Comparison of ENCODE assay signal across 8 cellular contexts in genomic region chr19:48633148-48634035, GRCh38. TPM values are rescaled to one million over a fixed set of nuclear protein-coding genes. Genes with fewer than 3 reads are reported as not detected.
DNase-seq lines count a peak whose midpoint lies in the region; ATAC-seq and TF ChIP-seq lines count a peak whose summit lies in the region.

No MANE protein-coding gene starts in this region.

- no peaks in the 10 kb centered on the region for H3K27me3 ChIP-seq in HAP-1 (ENCODE audit: low read depth)
- no peaks in the 10 kb centered on the region for H3K27me3 ChIP-seq in WERI-Rb-1 (ENCODE audit: insufficient read depth, low read depth, severe bottlenecking)

- H3K27ac Mint-ChIP-seq in stimulated activated naive CD8-positive, alpha-beta T cell treated with anti-CD3 and anti-CD28 coated beads, Interleukin-15, Interleukin-2, amounts not matched to agents 100 ng/mL and 50 ng/mL, for 24 hours, result peak overlapping the region; percentile 87

- peaks cover 26% of the 10 kb centered on the region for H3K4me1 ChIP-seq in HAP-1

- peak overlapping the region; percentile 43 for H3K27ac ChIP-seq in WERI-Rb-1

- intact Hi-C loops in left ventricle myocardium superior (cut with micrococcal nuclease), result no loop called here

- H3K36me3 Mint-ChIP-seq in stimulated activated naive CD8-positive, alpha-beta T cell treated with anti-CD3 and anti-CD28 coated beads, Interleukin-15, Interleukin-2, amounts not matched to agents 100 ng/mL and 50 ng/mL, for 24 hours (ENCODE audit: low read depth), result peaks cover 3% of the 10 kb centered on the region

- peak overlapping the region; percentile 15 for H3K4me3 ChIP-seq in HAP-1
- peak overlapping the region; percentile 38 for H3K4me3 ChIP-seq in WERI-Rb-1 (ENCODE audit: low read depth, low read length)

- peaks cover 59% of the 10 kb centered on the region for H3K4me1 Mint-ChIP-seq in stimulated activated naive CD8-positive, alpha-beta T cell treated with anti-CD3 and anti-CD28 coated beads, Interleukin-15, Interleukin-2, amounts not matched to agents 100 ng/mL and 50 ng/mL, for 24 hours (ENCODE audit: low read depth)

- TF ChIP-seq CTCF in WERI-Rb-1 (IDR thresholded peaks at IDR 0.05; ENCODE audit: low read depth, low read length), result no peak

- H3K36me3 ChIP-seq in HAP-1 (replicated peaks), result peaks cover 44% of the 10 kb centered on the region
- H3K36me3 ChIP-seq in WERI-Rb-1, result peaks cover 33% of the 10 kb centered on the region

- no peaks in the 10 kb centered on the region for H3K27me3 Mint-ChIP-seq in stimulated activated naive CD8-positive, alpha-beta T cell treated with anti-CD3 and anti-CD28 coated beads, Interleukin-15, Interleukin-2, amounts not matched to agents 100 ng/mL and 50 ng/mL, for 24 hours

- no peaks in the 10 kb centered on the region for H3K9me3 Mint-ChIP-seq in stimulated activated naive CD8-positive, alpha-beta T cell treated with anti-CD3 and anti-CD28 coated beads, Interleukin-15, Interleukin-2, amounts not matched to agents 100 ng/mL and 50 ng/mL, for 24 hours

- H3K4me3 Mint-ChIP-seq in stimulated activated naive CD8-positive, alpha-beta T cell treated with anti-CD3 and anti-CD28 coated beads, Interleukin-15, Interleukin-2, amounts not matched to agents 100 ng/mL and 50 ng/mL, for 24 hours, result no peak overlapping the region

- in situ Hi-C loops in HAP-1 (cut with MboI; ENCODE audit: low sequenced_read_pairs), result no loop called here

- ATAC-seq in left ventricle myocardium superior (no peak), GM21723 (IDR thresholded peaks at IDR 0.05; ENCODE audit: unreplicated experiment) (no peak), GM21576 (IDR thresholded peaks at IDR 0.05; ENCODE audit: unreplicated experiment) (no peak)

- DNase-seq in HAP-1 (ENCODE audit: low spot score in 2 of 2) (peak in 1 of 2 experiments; percentile 48), WERI-Rb-1 (peak; percentile 87), left ventricle myocardium superior (peak; percentile 36), NCI-H1694 (lab: John Stamatoyannopoulos, UW) (no peak)
- no peak for DNase-seq in stimulated activated naive CD4-positive, alpha-beta T cell treated with Interleukin-2 at 50 U/mL for 16 hours (lab: John Stamatoyannopoulos, UW)

- H3K9me3 ChIP-seq in HAP-1 (peaks cover 2% of the 10 kb centered on the region; the same call in 1 of the 2 replicates), WERI-Rb-1 (ENCODE audit: severe bottlenecking) (no peaks in the 10 kb centered on the region)

RNA-seq across cellular contexts. Expression of gene DBP, which starts 3.8 kb away (rescaled TPM):
- total RNA-seq in left ventricle myocardium superior, result 22.8 TPM

RNA-seq across cellular contexts. Expression of gene CA11, which starts 12.6 kb away (rescaled TPM):
- total RNA-seq in left ventricle myocardium superior, result 6.3 TPM

RNA-seq across cellular contexts. Expression of gene SPHK2, which starts 14.1 kb away (rescaled TPM):
- total RNA-seq in left ventricle myocardium superior, result 7.2 TPM

RNA-seq across cellular contexts. Expression of gene RPL18, which starts 14.4 kb away (rescaled TPM):
- total RNA-seq in left ventricle myocardium superior, result 554 TPM

RNA-seq across cellular contexts. Expression of gene FAM83E, which starts 18.5 kb away (rescaled TPM):
- total RNA-seq in left ventricle myocardium superior, result not detected

Comparison
In these comparisons a context has a peak if more than half of its experiments do, and no peak if none do; other contexts are left out.
1. DNase-seq: peak in WERI-Rb-1 (single experiment) and left ventricle myocardium superior (single experiment); none in NCI-H1694 (single experiment) and stimulated activated naive CD4-positive, alpha-beta T cell treated with Interleukin-2 at 50 U/mL for 16 hours (single experiment).